In the genomic region with DNA sequence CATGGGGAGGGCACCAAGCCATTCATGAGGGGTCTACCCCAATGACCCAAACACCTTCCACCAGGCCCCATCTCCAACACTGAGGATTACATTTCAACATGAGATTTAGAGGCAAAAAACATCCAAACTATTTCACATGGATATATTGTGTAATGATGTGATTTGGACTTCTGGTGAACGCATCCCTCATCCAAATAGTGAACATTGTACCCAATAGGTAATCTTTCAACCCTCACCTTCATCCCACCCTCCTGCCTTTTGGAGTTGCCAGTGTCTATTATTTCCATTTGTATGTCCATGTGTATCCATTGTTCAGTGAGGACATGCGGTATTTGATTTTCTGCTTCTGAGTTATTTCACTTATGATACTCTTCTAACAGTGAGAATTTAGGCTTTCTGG, we compare ENCODE assay signal across 34 cellular contexts.
"Had no signal": no experiment of that assay in that cellular context is flagged by ENCODE, and none has a peak within 500 bp of the region (broad histone marks: within the 10 kb centered on the region; RNA-seq: fewer than 3 reads in every experiment).

No MANE protein-coding gene starts in this region.

- DNase-seq: Karpas-422, Kasumi-1, MG63, MM.1S, MV-4-11, NCI-H1048, NCI-H1092, NCI-H1092 treated with DMSO at 0.1 percent for 48 hours, NCI-H1105, NCI-H1105 treated with DMSO at 0.1 percent for 48 hours, NCI-H1417, NCI-H1417 treated with DMSO at 0.1 percent for 48 hours, NCI-H1436, NCI-H1436 treated with DMSO at 0.1 percent for 48 hours, NCI-H146, NCI-H1694, NCI-H1694 treated with DMSO at 0.1 percent for 48 hours, NCI-H187, NCI-H187 treated with DMSO at 0.1 percent for 48 hours, NCI-H1930, NCI-H2029, NCI-H2029 treated with DMSO at 0.1 percent for 48 hours, NCI-H2081, NCI-H2081 treated with DMSO at 0.1 percent for 48 hours, NCI-H2107, NCI-H2171, NCI-H2171 treated with DMSO at 0.1 percent for 48 hours, NCI-H2227 treated with DMSO at 0.1 percent for 48 hours, NCI-H226, NCI-H345, NCI-H446, NCI-H446 treated with DMSO at 0.1 percent for 48 hours, NCI-H510A, NCI-H510A treated with DMSO at 0.1 percent for 48 hours had no signal

- H3K27me3 ChIP-seq: MG63 had no signal

- H3K4me3 ChIP-seq: MG63 had no signal

- H3K9me3 ChIP-seq: MG63 had no signal

- H3K36me3 ChIP-seq: MG63 had no signal
